In the genomic region with DNA sequence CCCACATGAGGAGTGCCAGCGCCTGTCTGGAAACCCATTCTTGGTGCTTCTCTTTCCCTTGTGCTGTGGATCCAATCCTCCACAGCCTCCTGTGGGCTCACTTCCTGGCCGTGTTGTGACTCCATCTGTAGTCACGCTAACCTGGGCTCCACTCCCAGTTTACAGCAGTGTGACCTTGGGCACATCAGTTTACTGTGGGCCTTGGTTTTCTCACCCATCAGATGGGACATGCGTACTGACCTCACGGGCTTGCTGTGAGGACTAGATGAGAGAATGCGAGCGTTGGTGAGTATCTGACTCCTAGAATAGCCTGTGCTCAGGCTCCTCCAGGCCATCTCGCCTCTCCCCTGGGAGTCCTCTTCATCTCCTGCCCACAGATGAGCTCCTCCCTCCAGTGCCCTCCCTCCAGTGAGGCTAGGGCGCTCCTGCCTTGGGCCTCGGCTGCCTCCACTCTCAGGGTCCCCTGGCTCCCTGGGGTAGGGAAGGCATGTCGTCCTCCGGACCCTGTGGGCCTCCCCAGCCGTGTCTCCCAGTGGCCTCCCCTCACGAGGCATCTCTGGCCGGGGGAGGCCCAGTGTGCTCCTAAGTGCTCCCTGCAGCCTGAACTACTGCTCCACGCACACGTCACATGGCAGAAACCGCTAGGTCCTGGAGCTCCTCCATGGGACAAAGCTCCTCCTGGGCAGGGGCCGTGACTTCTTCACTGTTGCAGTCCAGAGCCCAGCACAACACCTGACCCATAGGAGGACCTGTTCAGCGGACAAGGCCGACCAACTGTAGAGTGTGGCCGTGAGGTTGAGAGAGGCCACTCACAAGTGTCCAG, we compare ENCODE assay signal across 13 cellular contexts. TPM values are rescaled to one million over a fixed set of nuclear protein-coding genes. Genes with fewer than 3 reads are reported as not detected.
A peak's percentile ranks its signal among the peaks of the same experiment; 100 is the strongest.
DNase-seq lines count a peak whose midpoint lies in the region; ATAC-seq and TF ChIP-seq lines count a peak whose summit lies in the region.
"Had no signal": no experiment of that assay in that cellular context is flagged by ENCODE, and none has a peak within 500 bp of the region (broad histone marks: within the 10 kb centered on the region; RNA-seq: fewer than 3 reads in every experiment).

No MANE protein-coding gene starts in this region.

- no peak for ATAC-seq in upper lobe of left lung (ENCODE audit: low FRiP score in 2 of 2)
- ATAC-seq in GM21825 (IDR thresholded peaks at IDR 0.05; ENCODE audit: unreplicated experiment): no peak
- ATAC-seq in HG03039 (IDR thresholded peaks at IDR 0.05; ENCODE audit: unreplicated experiment): no peak
- no peak for ATAC-seq in GM18867 (IDR thresholded peaks at IDR 0.05; ENCODE audit: unreplicated experiment)

- peak overlapping the region; percentile 63 to 75 (median 71) for H3K27ac ChIP-seq in upper lobe of left lung
- H3K27ac ChIP-seq: SJSA1 had no signal

- DNase-seq in activated naive CD4-positive, alpha-beta T cell treated with anti-CD3 and anti-CD28 coated beads, Interleukin-2, amount 10 ng/mL, durations not matched to agents 7 days and 5 days: peak; percentile 49
- no peak for DNase-seq in activated naive CD4-positive, alpha-beta T cell treated with anti-CD3 and anti-CD28 coated beads, Interleukin-2, amount 50 U/mL, for 16 hours
- DNase-seq in activated CD4-positive, alpha-beta memory T cell treated with anti-CD3 and anti-CD28 coated beads, Interleukin-2, amount 10 ng/mL, durations not matched to agents 7 days and 5 days: peak; percentile 35
- DNase-seq in islet precursor cell (peak; percentile 46), upper lobe of left lung (no peak)
- DNase-seq: erythroblast had no signal

- no peak for TF ChIP-seq POLR2A in upper lobe of left lung (IDR thresholded peaks at IDR 0.05)

- CTCF ChIA-PET in activated naive CD4-positive, alpha-beta T cell treated with anti-CD3 and anti-CD28 coated beads, Interleukin-2, amount 10 ng/mL, durations not matched to agents 7 days and 5 days (lab: Charles Lee): interaction anchor here (1.1 to 7.7 kb wide), 5 partner anchors 22 to 133 kb away, joined by 3 to 46 read pairs (median 8); no protein-coding TSS in a partner anchor
- CTCF ChIA-PET in activated CD4-positive, alpha-beta memory T cell treated with anti-CD3 and anti-CD28 coated beads, Interleukin-2, amount 10 ng/mL, durations not matched to agents 7 days and 5 days (lab: Charles Lee): interaction anchor here (0.8 to 7.1 kb wide), 7 partner anchors 20 to 133 kb away, joined by 3 to 47 read pairs (median 3); partner anchors contain the start of gene EXOC7

- H3K9me3 ChIP-seq in upper lobe of left lung: no peaks in the 10 kb centered on the region
- H3K9me3 ChIP-seq: SJSA1 had no signal

- H3K36me3 ChIP-seq in upper lobe of left lung: no peaks in the 10 kb centered on the region
- H3K36me3 ChIP-seq: SJSA1 had no signal

- no peaks in the 10 kb centered on the region for H3K9me3 Mint-ChIP-seq in activated naive CD4-positive, alpha-beta T cell treated with anti-CD3 and anti-CD28 coated beads, Interleukin-2, amount 10 ng/mL, durations not matched to agents 7 days and 5 days
- H3K9me3 Mint-ChIP-seq in activated CD4-positive, alpha-beta memory T cell treated with anti-CD3 and anti-CD28 coated beads, Interleukin-2, amount 10 ng/mL, durations not matched to agents 7 days and 5 days: no peaks in the 10 kb centered on the region
- H3K9me3 Mint-ChIP-seq: nephron had no signal

- peaks cover 5% of the 10 kb centered on the region for H3K27me3 Mint-ChIP-seq in activated naive CD4-positive, alpha-beta T cell treated with anti-CD3 and anti-CD28 coated beads, Interleukin-2, amount 10 ng/mL, durations not matched to agents 7 days and 5 days
- H3K27me3 Mint-ChIP-seq in activated CD4-positive, alpha-beta memory T cell treated with anti-CD3 and anti-CD28 coated beads, Interleukin-2, amount 10 ng/mL, durations not matched to agents 7 days and 5 days: no peaks in the 10 kb centered on the region

- H3K4me3 Mint-ChIP-seq in activated naive CD4-positive, alpha-beta T cell treated with anti-CD3 and anti-CD28 coated beads, Interleukin-2, amount 10 ng/mL, durations not matched to agents 7 days and 5 days: peak overlapping the region; percentile 48
- H3K4me3 Mint-ChIP-seq in activated CD4-positive, alpha-beta memory T cell treated with anti-CD3 and anti-CD28 coated beads, Interleukin-2, amount 10 ng/mL, durations not matched to agents 7 days and 5 days: peak overlapping the region; percentile 49
- H3K4me3 Mint-ChIP-seq: nephron had no signal

- peaks cover 30 to 48% (median 42%) of the 10 kb centered on the region in 4 donors for H3K4me1 ChIP-seq in upper lobe of left lung

- POLR2A ChIA-PET in activated CD4-positive, alpha-beta memory T cell treated with anti-CD3 and anti-CD28 coated beads, Interleukin-2, amount 10 ng/mL, durations not matched to agents 7 days and 5 days (lab: Charles Lee): interaction anchor here (0.7 to 8.1 kb wide), 20 partner anchors 8 to 363 kb away, joined by 3 to 173 read pairs (median 4); partner anchors contain the start of genes SRP68 and UBALD2

- H3K4me1 Mint-ChIP-seq in activated naive CD4-positive, alpha-beta T cell treated with anti-CD3 and anti-CD28 coated beads, Interleukin-2, amount 10 ng/mL, durations not matched to agents 7 days and 5 days: peaks cover 80% of the 10 kb centered on the region
- peaks cover 67% of the 10 kb centered on the region for H3K4me1 Mint-ChIP-seq in activated CD4-positive, alpha-beta memory T cell treated with anti-CD3 and anti-CD28 coated beads, Interleukin-2, amount 10 ng/mL, durations not matched to agents 7 days and 5 days

- H3K36me3 Mint-ChIP-seq in activated naive CD4-positive, alpha-beta T cell treated with anti-CD3 and anti-CD28 coated beads, Interleukin-2, amount 10 ng/mL, durations not matched to agents 7 days and 5 days: peaks cover 59% of the 10 kb centered on the region
- peaks cover 41% of the 10 kb centered on the region for H3K36me3 Mint-ChIP-seq in activated CD4-positive, alpha-beta memory T cell treated with anti-CD3 and anti-CD28 coated beads, Interleukin-2, amount 10 ng/mL, durations not matched to agents 7 days and 5 days (ENCODE audit: low read depth)

- no peak for TF ChIP-seq EP300 in upper lobe of left lung (IDR thresholded peaks at IDR 0.05)

- WGBS in upper lobe of left lung, 2 donors: 87 to 88% methylated on average over 12 to 22 of the region's 22 CpGs

- H3K27me3 ChIP-seq in upper lobe of left lung: no peaks in the 10 kb centered on the region
- H3K27me3 ChIP-seq: SJSA1 had no signal

- no peak for TF ChIP-seq CTCF in upper lobe of left lung (IDR thresholded peaks at IDR 0.05)

- peak overlapping the region; percentile 96 for H3K27ac Mint-ChIP-seq in activated naive CD4-positive, alpha-beta T cell treated with anti-CD3 and anti-CD28 coated beads, Interleukin-2, amount 10 ng/mL, durations not matched to agents 7 days and 5 days
- peak overlapping the region; percentile 91 for H3K27ac Mint-ChIP-seq in activated CD4-positive, alpha-beta memory T cell treated with anti-CD3 and anti-CD28 coated beads, Interleukin-2, amount 10 ng/mL, durations not matched to agents 7 days and 5 days
- H3K27ac Mint-ChIP-seq: nephron had no signal

- no peak overlapping the region for H3K4me3 ChIP-seq in upper lobe of left lung
- H3K4me3 ChIP-seq: SJSA1 had no signal

RNA-seq across cellular contexts. Expression of gene FOXJ1, which starts 5.2 kb away (rescaled TPM):
- under 1 TPM; 0.13 to 0.15 TPM for total RNA-seq in activated CD4-positive, alpha-beta memory T cell treated with anti-CD3 and anti-CD28 coated beads, Interleukin-2, amount 10 ng/mL, durations not matched to agents 7 days and 5 days
- total RNA-seq in upper lobe of left lung: 10 to 100 TPM in 5 of 6 donors, 1 to 10 TPM in 1; 3.3 to 86.6 (median 32.2) TPM
- total RNA-seq: LHCN-M2, NCI-H460, SJSA1 had no signal

RNA-seq across cellular contexts. Expression of gene EXOC7, which starts 42.7 kb away (rescaled TPM):
- total RNA-seq in activated CD4-positive, alpha-beta memory T cell treated with anti-CD3 and anti-CD28 coated beads, Interleukin-2, amount 10 ng/mL, durations not matched to agents 7 days and 5 days: 100 to 1,000 TPM; 119 to 120 TPM
- total RNA-seq in upper lobe of left lung: 100 to 1,000 TPM in 3 of 6 donors, 10 to 100 TPM in 3; 69.4 to 233 (median 103) TPM

Comparison
In these comparisons a context has a peak if more than half of its experiments do, and no peak if none do; other contexts are left out.
1. DNase-seq: peak in activated naive CD4-positive, alpha-beta T cell treated with anti-CD3 and anti-CD28 coated beads, Interleukin-2, amount 10 ng/mL, durations not matched to agents 7 days and 5 days (single experiment), activated CD4-positive, alpha-beta memory T cell treated with anti-CD3 and anti-CD28 coated beads, Interleukin-2, amount 10 ng/mL, durations not matched to agents 7 days and 5 days (single experiment) and islet precursor cell (single experiment); none in activated naive CD4-positive, alpha-beta T cell treated with anti-CD3 and anti-CD28 coated beads, Interleukin-2, amount 50 U/mL, for 16 hours (single experiment) and upper lobe of left lung (0 of 2).